ENCODE assay signal across 9 cellular contexts in the genomic region with DNA sequence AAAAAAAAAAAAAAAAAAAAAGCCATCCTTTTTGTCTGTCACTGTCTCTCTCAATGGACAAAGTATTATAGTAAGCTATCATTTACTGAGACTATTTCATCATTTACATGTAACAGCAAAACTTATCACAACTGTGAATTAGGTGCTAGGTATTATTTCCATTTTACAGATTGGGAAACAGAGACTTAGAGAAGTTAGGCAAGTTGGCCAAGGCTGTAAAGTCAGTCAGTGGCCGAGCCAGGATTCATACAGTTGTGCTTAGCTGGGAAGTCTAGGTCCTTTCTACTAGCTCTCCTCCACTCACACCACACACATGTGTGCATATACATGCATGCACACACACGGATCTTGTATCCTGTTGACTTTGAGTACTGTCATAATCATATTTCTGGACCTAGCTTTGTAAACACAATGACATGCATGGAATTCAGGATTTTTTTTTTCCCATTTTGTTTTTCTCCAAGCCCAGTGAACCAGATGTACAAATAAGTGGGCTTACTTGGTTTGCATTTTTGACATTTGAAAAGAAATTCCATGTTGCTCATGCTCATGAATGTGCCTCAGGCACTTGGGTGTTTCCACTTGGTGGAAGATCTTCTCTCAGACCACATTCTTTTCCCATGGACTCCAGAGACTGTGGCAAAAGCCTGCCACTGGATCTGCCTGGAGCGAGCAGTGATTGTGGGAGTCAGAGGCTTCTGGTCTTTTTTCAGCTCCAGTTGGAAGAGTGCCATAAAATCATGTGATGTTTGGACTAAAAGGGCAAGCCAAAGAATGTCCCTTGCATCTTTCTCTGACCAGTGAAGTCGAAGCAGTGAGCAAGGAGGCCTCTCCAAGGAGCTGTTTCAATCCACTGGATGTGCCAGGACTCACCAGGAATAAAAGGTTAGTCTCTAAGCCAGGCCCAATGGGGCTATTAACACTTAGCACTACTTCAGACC.
DNase-seq lines count a peak whose midpoint lies in the region; ATAC-seq and TF ChIP-seq lines count a peak whose summit lies in the region.
"Had no signal": no experiment of that assay in that cellular context is flagged by ENCODE, and none has a peak within 500 bp of the region (broad histone marks: within the 10 kb centered on the region; RNA-seq: fewer than 3 reads in every experiment).

No MANE protein-coding gene starts in this region.

- H3K27ac ChIP-seq in foreskin keratinocyte, result peak overlapping the region; percentile 9

- in situ Hi-C loops in Caki2 (cut with HindIII; ENCODE audit: low pct_unique_long_range_greater_than_20kb, low sequenced_read_pairs), result no loop called here

- peak overlapping the region; percentile 98 for H3K27ac Mint-ChIP-seq in osteocyte (ENCODE audit: unreplicated experiment)

- peaks cover 17% of the 10 kb centered on the region for H3K4me1 ChIP-seq in foreskin keratinocyte

- DNase-seq in Caki2 (ENCODE audit: low read depth) (peak; percentile 74), T1000 (lab: John Stamatoyannopoulos, UW) (peak; percentile 78), foreskin keratinocyte (peak; percentile 92 to 99), osteocyte (ENCODE audit: extremely low spot score, unreplicated experiment) (peak; percentile 95), NCI-H2029 treated with DMSO at 0.1 percent for 48 hours (lab: John Stamatoyannopoulos, UW) (no peak)
- DNase-seq in activated T-cell treated with anti-CD3 and anti-CD28 coated beads, Interleukin-2, amount 50 U/mL, for 48 hours, result no peak
- no peak for DNase-seq in activated CD4-positive, alpha-beta T cell treated with anti-CD3 and anti-CD28 coated beads for 48 hours
- DNase-seq: activated naive CD4-positive, alpha-beta T cell treated with Interleukin-2 at 50 U/mL for 16 hours had no signal

- no peaks in the 10 kb centered on the region for H3K36me3 Mint-ChIP-seq in osteocyte (ENCODE audit: unreplicated experiment)

- no peaks in the 10 kb centered on the region for H3K27me3 Mint-ChIP-seq in osteocyte (ENCODE audit: unreplicated experiment)

- H3K27me3 ChIP-seq in foreskin keratinocyte, result no peaks in the 10 kb centered on the region

- peak overlapping the region; percentile 69 for H3K4me3 Mint-ChIP-seq in osteocyte (ENCODE audit: unreplicated experiment)

- peaks cover 59% of the 10 kb centered on the region for H3K4me1 Mint-ChIP-seq in osteocyte (ENCODE audit: unreplicated experiment)

- TF ChIP-seq CTCF in foreskin keratinocyte (conservative IDR thresholded peaks at IDR 0.05) (no peak), osteocyte (IDR thresholded peaks at IDR 0.05) (no peak)

- no peaks in the 10 kb centered on the region for H3K9me3 Mint-ChIP-seq in osteocyte (ENCODE audit: unreplicated experiment)

- ATAC-seq in foreskin keratinocyte (peak; percentile 86), HG02981 (IDR thresholded peaks at IDR 0.05; ENCODE audit: unreplicated experiment) (no peak)

Comparison
In these comparisons a context has a peak if more than half of its experiments do, and no peak if none do; other contexts are left out.
1. DNase-seq: peak in Caki2 (single experiment), T1000 (single experiment), foreskin keratinocyte (2 of 2) and osteocyte (single experiment); none in activated T-cell treated with anti-CD3 and anti-CD28 coated beads, Interleukin-2, amount 50 U/mL, for 48 hours (0 of 2), activated CD4-positive, alpha-beta T cell treated with anti-CD3 and anti-CD28 coated beads for 48 hours (single experiment) and NCI-H2029 treated with DMSO at 0.1 percent for 48 hours (single experiment).